In genomic region chr6:167827062-167827587, GRCh38 we compare ENCODE assay signal across 8 cellular contexts. TPM values are rescaled to one million over a fixed set of nuclear protein-coding genes. Genes with fewer than 3 reads are reported as not detected.
DNase-seq lines count a peak whose midpoint lies in the region; ATAC-seq and TF ChIP-seq lines count a peak whose summit lies in the region.

No MANE protein-coding gene starts in this region.

- peaks cover 46% of the 10 kb centered on the region for H3K79me2 ChIP-seq in SK-N-SH (ENCODE audit: insufficient read depth)

- TF ChIP-seq CTCF in C4-2B (conservative IDR thresholded peaks at IDR 0.05) = no peak
- no peak for TF ChIP-seq CTCF in SK-N-SH (IDR thresholded peaks at IDR 0.05)
- TF ChIP-seq CTCF in esophagus squamous epithelium (IDR thresholded peaks at IDR 0.05) = no peak

- H3K9me2 ChIP-seq in SK-N-SH = no peaks in the 10 kb centered on the region

- H4K20me1 ChIP-seq in SK-N-SH (ENCODE audit: insufficient read depth) = peaks cover 44% of the 10 kb centered on the region

- no peak for TF ChIP-seq EP300 in SK-N-SH (IDR thresholded peaks at IDR 0.05; ENCODE audit: borderline replicate concordance in 1 of 2, low read depth in 1 of 2, low read length in 1 of 2)

- 2% methylated on average over 17 of the region's 77 CpGs for WGBS in SK-N-SH (ENCODE audit: low lambda C conversion rate)
- no CpG with 5 or more reads among the region's 77 CpGs for WGBS in esophagus squamous epithelium, 2 donors

- intact Hi-C loops in esophagus squamous epithelium (cut with DNase I) = no loop called here

- H3K4me1 ChIP-seq in SK-N-SH (ENCODE audit: control insufficient read depth in 1 of 2, insufficient read depth in 2 of 2, low read depth in 1 of 2, low read length in 1 of 2) (peaks cover 9 to 21% of the 10 kb centered on the region in 2 experiments; a peak in 3 of 4 replicates), esophagus squamous epithelium (peaks cover 5 to 62% (median 21%) of the 10 kb centered on the region in 3 donors), rectal smooth muscle tissue (ENCODE audit: control insufficient read depth, insufficient read depth, low read length) (peaks cover 12% of the 10 kb centered on the region)

- DNase-seq in SK-N-SH (peak; percentile 84), esophagus squamous epithelium (lab: John Stamatoyannopoulos, UW) (no peak)
- no peak for DNase-seq in stimulated activated CD4-positive, alpha-beta T cell treated with anti-CD3 and anti-CD28 coated beads, Interleukin-4, amount 100 ng/mL, for 24 hours
- no peak for DNase-seq in stimulated activated naive CD4-positive, alpha-beta T cell (lab: John Stamatoyannopoulos, UW)

- no peak for TF ChIP-seq POLR2A in esophagus squamous epithelium (IDR thresholded peaks at IDR 0.05)

- peak; percentile 43 for ATAC-seq in GM18909 (IDR thresholded peaks at IDR 0.05; ENCODE audit: poor library complexity, unreplicated experiment)
- ATAC-seq in HG03039 (IDR thresholded peaks at IDR 0.05; ENCODE audit: unreplicated experiment) = peak; percentile 33

- no peak overlapping the region for H3K9ac ChIP-seq in SK-N-SH
- no peak overlapping the region for H3K9ac ChIP-seq in rectal smooth muscle tissue (ENCODE audit: low read length)

- H3K4me2 ChIP-seq in SK-N-SH = no peak overlapping the region

- H3K36me3 ChIP-seq in SK-N-SH (replicated peaks in 1 of 2; ENCODE audit: control insufficient read depth in 1 of 2, insufficient read depth in 2 of 2, low read length in 1 of 2) = no peaks in the 10 kb centered on the region
- H3K36me3 ChIP-seq in esophagus squamous epithelium = no peaks in the 10 kb centered on the region
- H3K36me3 ChIP-seq in rectal smooth muscle tissue (ENCODE audit: control insufficient read depth, insufficient read depth, low read length) = no peaks in the 10 kb centered on the region

- POLR2A ChIA-PET in SK-N-SH (lab: Yijun Ruan, JAX) = no interaction called here

- peak overlapping the region; percentile 66 to 78; a peak in 2 of 4 replicates for H3K4me3 ChIP-seq in SK-N-SH (ENCODE audit: low read depth in 2 of 2, low read length in 1 of 2)
- H3K4me3 ChIP-seq in esophagus squamous epithelium = peak overlapping the region; percentile 59 to 87 (median 82)
- H3K4me3 ChIP-seq in rectal smooth muscle tissue (ENCODE audit: low read length) = peak overlapping the region; percentile 85

- H3K27ac ChIP-seq in C4-2B = peak overlapping the region; percentile 75
- peak overlapping the region in 1 of 2 experiments; percentile 77; a peak in 2 of 4 replicates for H3K27ac ChIP-seq in SK-N-SH (ENCODE audit: low read depth in 2 of 2, low read length in 1 of 2)
- peak overlapping the region; percentile 93 to 95 (median 93) for H3K27ac ChIP-seq in esophagus squamous epithelium
- no peak overlapping the region for H3K27ac ChIP-seq in rectal smooth muscle tissue (ENCODE audit: low read depth, low read length)

- H3K9me3 ChIP-seq in SK-N-SH = no peaks in the 10 kb centered on the region
- no peaks in the 10 kb centered on the region for H3K9me3 ChIP-seq in esophagus squamous epithelium

- H2AFZ ChIP-seq in SK-N-SH (ENCODE audit: low read depth) = no peak overlapping the region

- H3F3A ChIP-seq in SK-N-SH (replicated peaks; ENCODE audit: insufficient read depth) = peaks cover 13% of the 10 kb centered on the region

- CTCF ChIA-PET in SK-N-SH (lab: Yijun Ruan, JAX) = interaction anchor here (0.6 kb wide), 1 partner anchor 8 kb away, joined by 4 read pairs; no protein-coding TSS in a partner anchor

- H3K27me3 ChIP-seq in SK-N-SH (ENCODE audit: insufficient read depth) (no peaks in the 10 kb centered on the region), esophagus squamous epithelium (peaks cover 0 to 16% (median 0%) of the 10 kb centered on the region in 4 donors), rectal smooth muscle tissue (ENCODE audit: control insufficient read depth, insufficient read depth, low read length) (no peaks in the 10 kb centered on the region)

- no peak for TF ChIP-seq RAD21 in SK-N-SH (IDR thresholded peaks at IDR 0.05; ENCODE audit: low read length)

TF ChIP-seq in SK-N-SH, 30 proteins besides CTCF, POLR2A, EP300 and RAD21:
- no peak for TF ChIP-seq ELF1 (IDR thresholded peaks at IDR 0.05)
- no peak for TF ChIP-seq MAX (IDR thresholded peaks at IDR 0.05; ENCODE audit: low read depth)
- TF ChIP-seq GATA2 (CRISPR knock-in tag; IDR thresholded peaks at IDR 0.05) = no peak
- TF ChIP-seq POLR2AphosphoS5 (IDR thresholded peaks at IDR 0.05; ENCODE audit: low read depth, low read length) = no peak
- no peak for TF ChIP-seq RCOR1 (IDR thresholded peaks at IDR 0.05; ENCODE audit: low read length)
- no peak for TF ChIP-seq MEF2A (IDR thresholded peaks at IDR 0.05; ENCODE audit: borderline replicate concordance, low read depth)
- no peak for TF ChIP-seq SIN3A (IDR thresholded peaks at IDR 0.05; ENCODE audit: borderline replicate concordance, low read depth, low read length)
- TF ChIP-seq GABPA (IDR thresholded peaks at IDR 0.05; ENCODE audit: low read depth) = no peak
- no peak for TF ChIP-seq RFX5 (IDR thresholded peaks at IDR 0.05; ENCODE audit: low read length)
- no peak for TF ChIP-seq JUND (IDR thresholded peaks at IDR 0.05)
- no peak for TF ChIP-seq TAF1 (IDR thresholded peaks at IDR 0.05; ENCODE audit: borderline replicate concordance, low read depth, low read length)
- TF ChIP-seq REST (IDR thresholded peaks at IDR 0.05; ENCODE audit: low read depth, low read length) = no peak
- TF ChIP-seq USF1 (IDR thresholded peaks at IDR 0.05; ENCODE audit: borderline replicate concordance, low read depth) = no peak
- no peak for TF ChIP-seq SMC3 (IDR thresholded peaks at IDR 0.05; ENCODE audit: low read depth, low read length)
- TF ChIP-seq FOXJ3 (CRISPR knock-in tag; IDR thresholded peaks at IDR 0.05) = no peak
- no peak for TF ChIP-seq MXI1 (IDR thresholded peaks at IDR 0.05; ENCODE audit: low read depth, low read length)
- no peak for TF ChIP-seq PBX3 (IDR thresholded peaks at IDR 0.05)

RNA-seq across cellular contexts. Expression of gene AFDN, which starts 0.4 kb away (rescaled TPM):
- polyA plus RNA-seq in SK-N-SH (2012; rRNA removed) = 21.1 and 25.1 TPM in 2 replicates
- 16.9 and 18.7 TPM in 2 replicates for polyA plus RNA-seq in SK-N-SH (2012; cell fraction: cytosol; rRNA removed)
- polyA plus RNA-seq in SK-N-SH (2012; cell fraction: nucleus; rRNA removed) = 53.9 and 73.4 TPM in 2 replicates
- 100 to 1,000 TPM in 3 of 4 donors, 10 to 100 TPM in 1; 93.8 to 250 (median 204) TPM for total RNA-seq in esophagus squamous epithelium
